8 cellular contexts compared by ENCODE assay signal in genomic region chr17:40363480-40363838, GRCh38. TPM values are rescaled to one million over a fixed set of nuclear protein-coding genes. Genes with fewer than 3 reads are reported as not detected.
DNase-seq lines count a peak whose midpoint lies in the region; ATAC-seq and TF ChIP-seq lines count a peak whose summit lies in the region.

No MANE protein-coding gene starts in this region.

- no peak overlapping the region for H3K9ac ChIP-seq in liver (ENCODE audit: low read depth in 1 of 2, low read length in 2 of 2)

- TF ChIP-seq CTCF in ascending aorta (IDR thresholded peaks at IDR 0.05) (no peak), liver (IDR thresholded peaks at IDR 0.05; ENCODE audit: low read depth, low read length, missing input control) (no peak), tibial artery (IDR thresholded peaks at IDR 0.05) (no peak)

- peak; percentile 48 for DNase-seq in stimulated activated CD4-positive, alpha-beta T cell treated with anti-CD3 and anti-CD28 coated beads, Interleukin-15, amount 100 ng/mL, for 24 hours
- DNase-seq in stimulated activated CD4-positive, alpha-beta T cell treated with anti-CD3 and anti-CD28 coated beads, Interleukin-4, amount 100 ng/mL, for 4 hours, result no peak
- DNase-seq in ascending aorta (ENCODE audit: low spot score in 2 of 2) (no peak), tibial artery (no peak), HUDEP-2 (lab: John Stamatoyannopoulos, UW; ENCODE audit: unreplicated experiment in 76 of 76) (no peak)

- H3K27me3 ChIP-seq in ascending aorta (no peaks in the 10 kb centered on the region), liver (ENCODE audit: control insufficient read depth in 4 of 4, insufficient read depth in 4 of 4, low read length in 3 of 4) (no peaks in the 10 kb centered on the region), tibial artery (peaks cover 0 to 15% of the 10 kb centered on the region in 2 donors)

- intact Hi-C loops in ascending aorta (cut with DNase I) (no loop called here), tibial artery (cut with DNase I; ENCODE audit: low total_unique reads) (no loop called here)

- 13% methylated on average over 40 of the region's 40 CpGs for WGBS in liver

- H3K9me3 ChIP-seq in ascending aorta, result no peaks in the 10 kb centered on the region
- no peaks in the 10 kb centered on the region for H3K9me3 ChIP-seq in liver (ENCODE audit: control insufficient read depth in 4 of 4, low read length in 3 of 4)
- H3K9me3 ChIP-seq in tibial artery, result no peaks in the 10 kb centered on the region

- no peak for ATAC-seq in GM18517 (IDR thresholded peaks at IDR 0.05; ENCODE audit: unreplicated experiment)
- no peak for ATAC-seq in HG03097 (IDR thresholded peaks at IDR 0.05; ENCODE audit: low FRiP score, unreplicated experiment)

- H3K4me1 ChIP-seq in ascending aorta (peaks cover 0 to 4% of the 10 kb centered on the region in 2 donors), liver (ENCODE audit: control insufficient read depth in 4 of 4, insufficient read depth in 4 of 4, low read length in 3 of 4) (peaks cover 3 to 28% (median 18%) of the 10 kb centered on the region in 4 donors), tibial artery (peaks cover 0 to 23% (median 16%) of the 10 kb centered on the region in 4 donors)

- H3K27ac ChIP-seq in ascending aorta (no peak overlapping the region), liver (ENCODE audit: low read depth in 1 of 2, low read length in 2 of 2) (no peak overlapping the region), tibial artery (no peak overlapping the region)

- H3K36me3 ChIP-seq in ascending aorta (no peaks in the 10 kb centered on the region), liver (ENCODE audit: control insufficient read depth in 4 of 4, insufficient read depth in 3 of 4, low read depth in 1 of 4, low read length in 3 of 4) (no peaks in the 10 kb centered on the region), tibial artery (no peaks in the 10 kb centered on the region)

- TF ChIP-seq RAD21 in liver (IDR thresholded peaks at IDR 0.05), result no peak

- H3K4me3 ChIP-seq in ascending aorta, result peak overlapping the region; percentile 41 to 65
- peak overlapping the region; percentile 22 to 66 (median 47) for H3K4me3 ChIP-seq in liver (ENCODE audit: low read depth in 1 of 3, low read length in 3 of 3)
- H3K4me3 ChIP-seq in tibial artery, result peak overlapping the region; percentile 48 to 57

TF ChIP-seq in liver, 16 proteins besides CTCF, POLR2A, EP300 and RAD21:
- no peak for TF ChIP-seq EGR1 (IDR thresholded peaks at IDR 0.05; ENCODE audit: low read depth in 2 of 2)
- TF ChIP-seq HNF4G (IDR thresholded peaks at IDR 0.05), result no peak
- no peak for TF ChIP-seq ZBTB33 (IDR thresholded peaks at IDR 0.05)
- TF ChIP-seq ATF3 (IDR thresholded peaks at IDR 0.05), result no peak
- TF ChIP-seq TAF1 (conservative IDR thresholded peaks at IDR 0.05), result no peak
- no peak for TF ChIP-seq GABPA (IDR thresholded peaks at IDR 0.05 in 1 of 2, conservative IDR thresholded peaks at IDR 0.05 in 1 of 2)
- no peak for TF ChIP-seq FOXA2 (IDR thresholded peaks at IDR 0.05)
- TF ChIP-seq SP1 (IDR thresholded peaks at IDR 0.05), result no peak
- TF ChIP-seq HNF4A (conservative IDR thresholded peaks at IDR 0.05), result no peak
- TF ChIP-seq MAX (IDR thresholded peaks at IDR 0.05), result no peak
- no peak for TF ChIP-seq NR2F2 (IDR thresholded peaks at IDR 0.05)
- TF ChIP-seq REST (IDR thresholded peaks at IDR 0.05), result no peak
- no peak for TF ChIP-seq JUND (IDR thresholded peaks at IDR 0.05)
- no peak for TF ChIP-seq YY1 (IDR thresholded peaks at IDR 0.05)
- no peak for TF ChIP-seq FOXA1 (IDR thresholded peaks at IDR 0.05)
- no peak for TF ChIP-seq RXRA (IDR thresholded peaks at IDR 0.05)

RNA-seq across cellular contexts. Expression of gene GJD3, which starts 1.1 kb away (rescaled TPM):
- total RNA-seq in ascending aorta, result not detected
- total RNA-seq in liver, result under 1 TPM; 0.47 to 0.59 TPM
- polyA plus RNA-seq in liver, result under 1 TPM in 1 of 2 donors, not detected in 1; 0.48 TPM

RNA-seq across cellular contexts. Expression of gene TOP2A, which starts 54.2 kb away (rescaled TPM):
- total RNA-seq in ascending aorta (0.11 TPM), liver (100 to 1,000 TPM in 1 of 2 donors, under 1 TPM in 1; 0.08 to 102 TPM)
- 1 to 10 TPM; 1.9 to 5.2 TPM for polyA plus RNA-seq in liver

RNA-seq across cellular contexts. Expression of gene RARA, which starts 54.5 kb away (rescaled TPM):
- total RNA-seq in ascending aorta (77.3 TPM), liver (10 to 100 TPM in 1 of 2 donors, 1 to 10 TPM in 1; 8.7 to 12.9 TPM)
- 10 to 100 TPM in 1 of 2 donors, 1 to 10 TPM in 1; 6.6 to 26.2 TPM for polyA plus RNA-seq in liver
